In genomic region chr1:120342231-120343073, GRCh38 we compare ENCODE assay signal across 8 cellular contexts.
DNase-seq lines count a peak whose midpoint lies in the region; TF ChIP-seq lines count a peak whose summit lies in the region.
"Not testable (repeated sequence)": the region's sequence is repeated elsewhere in the genome, so short reads cannot be mapped to it uniquely, and the experiment has no call there.

No MANE protein-coding gene starts in this region.

- H3K4me3 ChIP-seq in BLaER1 (peak overlapping the region; percentile 67; the same call in 1 of the 2 replicates), HUES64 (ENCODE audit: low read length) (peak overlapping the region; percentile 44)

- not testable (repeated sequence) for H3K9me3 ChIP-seq in BLaER1; HUES64 (ENCODE audit: insufficient read depth, low read depth, low read length)

- 23% methylated on average over 4 of the region's 44 CpGs for WGBS in HUES64

- H3K4me2 ChIP-seq in BLaER1 = peak overlapping the region; percentile 34; the same call in 1 of the 2 replicates

- H3K27ac ChIP-seq in BLaER1; HUES64 (ENCODE audit: low read depth, low read length): not testable (repeated sequence)

- not testable (repeated sequence) for H3K27me3 ChIP-seq in BLaER1; HUES64 (ENCODE audit: insufficient read depth, low read length)

- not testable (repeated sequence) for TF ChIP-seq CTCF in nephron progenitor cell (IDR thresholded peaks at IDR 0.05)

- H3K4me1 Mint-ChIP-seq in dendritic cell treated with granulocyte-macrophage colony-stimulating factor and Interleukin-4, amounts not matched to agents 40 ng/mL and 50 ng/mL, for 4 days (ENCODE audit: low read depth); nephron progenitor cell; stimulated activated naive CD8-positive, alpha-beta T cell treated with anti-CD3 and anti-CD28 coated beads, Interleukin-15, Interleukin-2, amounts not matched to agents 100 ng/mL and 50 ng/mL, for 24 hours (ENCODE audit: low read depth): not testable (repeated sequence)

- peak overlapping the region; percentile 17 for H3K4me3 Mint-ChIP-seq in dendritic cell treated with granulocyte-macrophage colony-stimulating factor and Interleukin-4, amounts not matched to agents 40 ng/mL and 50 ng/mL, for 4 days
- H3K4me3 Mint-ChIP-seq in nephron progenitor cell = peak overlapping the region; percentile 72
- peak overlapping the region; percentile 66 for H3K4me3 Mint-ChIP-seq in stimulated activated naive CD8-positive, alpha-beta T cell treated with anti-CD3 and anti-CD28 coated beads, Interleukin-15, Interleukin-2, amounts not matched to agents 100 ng/mL and 50 ng/mL, for 24 hours

- H3K4me1 ChIP-seq in BLaER1; HUES64 (ENCODE audit: insufficient read depth, low read length): not testable (repeated sequence)

- H4K20me1 ChIP-seq in BLaER1 = not testable (repeated sequence)

- DNase-seq in T-helper 9 cell = peak; percentile 8
- peak; percentile 14 for DNase-seq in activated naive CD4-positive, alpha-beta T cell treated with Interleukin-2 at 50 U/mL for 16 hours
- peak; percentile 0 for DNase-seq in iPS-NIHi7 (ENCODE audit: extremely low spot score)
- DNase-seq in nephron progenitor cell = peak; percentile 24

- not testable (repeated sequence) for H3K9ac ChIP-seq in BLaER1; HUES64 (ENCODE audit: low read depth, low read length)

- not testable (repeated sequence) for H3K36me3 Mint-ChIP-seq in dendritic cell treated with granulocyte-macrophage colony-stimulating factor and Interleukin-4, amounts not matched to agents 40 ng/mL and 50 ng/mL, for 4 days (ENCODE audit: low read depth); nephron progenitor cell (ENCODE audit: low read depth); stimulated activated naive CD8-positive, alpha-beta T cell treated with anti-CD3 and anti-CD28 coated beads, Interleukin-15, Interleukin-2, amounts not matched to agents 100 ng/mL and 50 ng/mL, for 24 hours (ENCODE audit: low read depth)

- H3K36me3 ChIP-seq in BLaER1; HUES64 (ENCODE audit: insufficient read depth, low read length): not testable (repeated sequence)

- not testable (repeated sequence) for H3K9me3 Mint-ChIP-seq in dendritic cell treated with granulocyte-macrophage colony-stimulating factor and Interleukin-4, amounts not matched to agents 40 ng/mL and 50 ng/mL, for 4 days; nephron progenitor cell; stimulated activated naive CD8-positive, alpha-beta T cell treated with anti-CD3 and anti-CD28 coated beads, Interleukin-15, Interleukin-2, amounts not matched to agents 100 ng/mL and 50 ng/mL, for 24 hours

- H3K27ac Mint-ChIP-seq in dendritic cell treated with granulocyte-macrophage colony-stimulating factor and Interleukin-4, amounts not matched to agents 40 ng/mL and 50 ng/mL, for 4 days; nephron progenitor cell: not testable (repeated sequence)
- H3K27ac Mint-ChIP-seq in stimulated activated naive CD8-positive, alpha-beta T cell treated with anti-CD3 and anti-CD28 coated beads, Interleukin-15, Interleukin-2, amounts not matched to agents 100 ng/mL and 50 ng/mL, for 24 hours = peak overlapping the region; percentile 36

- intact Hi-C loops in dendritic cell treated with granulocyte-macrophage colony-stimulating factor and Interleukin-4, amounts not matched to agents 40 ng/mL and 50 ng/mL, for 4 days (cut with micrococcal nuclease) = not testable (repeated sequence)

- not testable (repeated sequence) for H3K27me3 Mint-ChIP-seq in dendritic cell treated with granulocyte-macrophage colony-stimulating factor and Interleukin-4, amounts not matched to agents 40 ng/mL and 50 ng/mL, for 4 days; nephron progenitor cell (ENCODE audit: low read depth, poor library complexity); stimulated activated naive CD8-positive, alpha-beta T cell treated with anti-CD3 and anti-CD28 coated beads, Interleukin-15, Interleukin-2, amounts not matched to agents 100 ng/mL and 50 ng/mL, for 24 hours

Comparison
In these comparisons a context has a peak if more than half of its experiments do, and no peak if none do; other contexts are left out.
1. H3K4me3 Mint-ChIP-seq: peak in every context shown above with its lines; median percentile 72 in nephron progenitor cell; 66 in stimulated activated naive CD8-positive, alpha-beta T cell treated with anti-CD3 and anti-CD28 coated beads, Interleukin-15, Interleukin-2, amounts not matched to agents 100 ng/mL and 50 ng/mL, for 24 hours; 17 in dendritic cell treated with granulocyte-macrophage colony-stimulating factor and Interleukin-4, amounts not matched to agents 40 ng/mL and 50 ng/mL, for 4 days.